ENCODE assay signal across 8 cellular contexts in genomic region chrX:138191998-138192397, GRCh38.
DNase-seq lines count a peak whose midpoint lies in the region; ATAC-seq, FAIRE-seq and TF ChIP-seq lines count a peak whose summit lies in the region.
"Had no signal": no experiment of that assay in that cellular context is flagged by ENCODE, and none has a peak within 500 bp of the region (broad histone marks: within the 10 kb centered on the region; RNA-seq: fewer than 3 reads in every experiment).

No MANE protein-coding gene starts in this region.

- ATAC-seq in HG03521 (IDR thresholded peaks at IDR 0.05; ENCODE audit: unreplicated experiment): no peak

- H3K4me1 ChIP-seq in small intestine (ENCODE audit: control insufficient read depth in 2 of 2, insufficient read depth in 1 of 2, low read depth in 1 of 2, low read length in 1 of 2): no peaks in the 10 kb centered on the region

- H3K27ac ChIP-seq in brain microvascular endothelial cell (no peak overlapping the region), neural cell (ENCODE audit: low read length) (no peak overlapping the region), small intestine (ENCODE audit: low read depth in 1 of 2, low read length in 1 of 2) (no peak overlapping the region)

- H3K27me3 ChIP-seq in brain microvascular endothelial cell (replicated peaks) (no peaks in the 10 kb centered on the region), neural cell (ENCODE audit: insufficient read depth, low read depth, low read length) (no peaks in the 10 kb centered on the region), small intestine (ENCODE audit: control insufficient read depth in 2 of 2, insufficient read depth in 2 of 2, low read length in 2 of 2) (no peaks in the 10 kb centered on the region)

- H3K9me3 ChIP-seq in neural cell (ENCODE audit: low read length) (no peaks in the 10 kb centered on the region), small intestine (ENCODE audit: control insufficient read depth, low read depth) (no peaks in the 10 kb centered on the region)

- H3F3A ChIP-seq in neural cell (ENCODE audit: insufficient read depth, low read length, poor library complexity, severe bottlenecking): no peaks in the 10 kb centered on the region

- H3K9ac ChIP-seq in neural cell (ENCODE audit: low read length): no peak overlapping the region

- H3K36me3 ChIP-seq in brain microvascular endothelial cell (replicated peaks): no peaks in the 10 kb centered on the region
- H3K36me3 ChIP-seq in neural cell (ENCODE audit: insufficient read depth, low read length): no peaks in the 10 kb centered on the region
- H3K36me3 ChIP-seq in small intestine (ENCODE audit: control insufficient read depth in 2 of 2, insufficient read depth in 2 of 2, low read length in 2 of 2): no peaks in the 10 kb centered on the region

- no peak for TF ChIP-seq EP300 in neural cell (conservative IDR thresholded peaks at IDR 0.05; ENCODE audit: poor library complexity, severe bottlenecking)

- no peak overlapping the region for H3K4me2 ChIP-seq in neural cell (ENCODE audit: low read length)

- WGBS in small intestine, 3 donors: 13 to 25% (median 20%) methylated on average over 1 of the region's 1 CpG

- H2AFZ ChIP-seq in neural cell (ENCODE audit: low read depth, low read length): no peak overlapping the region

- no peaks in the 10 kb centered on the region for H4K20me1 ChIP-seq in neural cell (ENCODE audit: insufficient read depth)

- no peak for FAIRE-seq in small intestine (lab: Jason Lieb, UNC)

- peak; percentile 86 for TF ChIP-seq RAD21 in neural cell (conservative IDR thresholded peaks at IDR 0.05)

- TF ChIP-seq CTCF in brain microvascular endothelial cell (IDR thresholded peaks at IDR 0.05; ENCODE audit: low read depth, low read length, missing control alignments) (peak; percentile 64), neural cell (IDR thresholded peaks at IDR 0.05; ENCODE audit: poor library complexity, severe bottlenecking) (peak; percentile 79)

- H3K9me2 ChIP-seq in neural cell (ENCODE audit: insufficient read depth, low read length): no peaks in the 10 kb centered on the region

- H3K79me2 ChIP-seq in neural cell (replicated peaks; ENCODE audit: insufficient read depth, low read length): no peaks in the 10 kb centered on the region

- in situ Hi-C loops in brain microvascular endothelial cell (cut with HindIII; ENCODE audit: low pct_ligation_motif_present, low sequenced_read_pairs): no loop called here

- H3K4me3 ChIP-seq in Jurkat, Clone E6-1 (ENCODE audit: low read length): no peak overlapping the region
- H3K4me3 ChIP-seq in brain microvascular endothelial cell (ENCODE audit: low read depth, low read length) (no peak overlapping the region), neural cell (ENCODE audit: low read length) (no peak overlapping the region), small intestine (ENCODE audit: low read depth in 1 of 2, low read length in 2 of 2) (no peak overlapping the region)

- DNase-seq in GM04504 (ENCODE audit: low read depth) (peak; percentile 3), brain microvascular endothelial cell (peak; percentile 20), glomerular visceral epithelial cell (ENCODE audit: extremely low spot score) (no peak), small intestine (no peak)
- DNase-seq in Jurkat, Clone E6-1 (ENCODE audit: low read depth, low spot score): peak; percentile 20
- DNase-seq: activated CD4-positive, alpha-beta memory T cell treated with anti-CD3 and anti-CD28 coated beads for 36 hours had no signal

TF ChIP-seq in neural cell, 6 proteins besides CTCF, POLR2A, EP300 and RAD21:
- peak; percentile 90 for TF ChIP-seq SMC3 (conservative IDR thresholded peaks at IDR 0.05; ENCODE audit: poor library complexity)
- no peak for TF ChIP-seq MXI1 (conservative IDR thresholded peaks at IDR 0.05; ENCODE audit: poor library complexity, severe bottlenecking)
TF ChIP-seq in neural cell: peak in this region for 1.

Comparison
In these comparisons a context has a peak if more than half of its experiments do, and no peak if none do; other contexts are left out.
1. DNase-seq: peak in GM04504 (single experiment), Jurkat, Clone E6-1 (single experiment) and brain microvascular endothelial cell (single experiment); none in glomerular visceral epithelial cell (single experiment) and small intestine (single experiment).